11 cellular contexts compared by ENCODE assay signal in genomic region chr1:223727541-223727940, GRCh38. TPM values are rescaled to one million over a fixed set of nuclear protein-coding genes. Genes with fewer than 3 reads are reported as not detected.
A peak's percentile ranks its signal among the peaks of the same experiment; 100 is the strongest.
DNase-seq lines count a peak whose midpoint lies in the region; ATAC-seq and TF ChIP-seq lines count a peak whose summit lies in the region.
"Had no signal": no experiment of that assay in that cellular context is flagged by ENCODE, and none has a peak within 500 bp of the region (broad histone marks: within the 10 kb centered on the region; RNA-seq: fewer than 3 reads in every experiment).

No MANE protein-coding gene starts in this region.

- H3K4me1 Mint-ChIP-seq in GM23338: peaks cover 51% of the 10 kb centered on the region
- H3K4me1 Mint-ChIP-seq in activated T-helper 2 cell treated with anti-CD3 and anti-CD28 coated beads, Interferon-gamma antibody, Interleukin-2, Interleukin-4, amounts not matched to agents 10 μg/mL and 5 μg/mL and 100 μg/mL, durations not matched to agents 14 hours and 24 hours and 36 hours (ENCODE audit: low read depth): peaks cover 62% of the 10 kb centered on the region

- H3F3A ChIP-seq in GM23338 (replicated peaks; ENCODE audit: low read depth): no peaks in the 10 kb centered on the region
- peaks cover 44% of the 10 kb centered on the region for H3F3A ChIP-seq in smooth muscle cell (ENCODE audit: low read depth)

- H3K9ac ChIP-seq in smooth muscle cell (ENCODE audit: low read depth): peak overlapping the region; percentile 77

- H3K36me3 Mint-ChIP-seq in GM23338 (ENCODE audit: low read depth): peaks cover 19% of the 10 kb centered on the region
- H3K36me3 Mint-ChIP-seq in activated T-helper 2 cell treated with anti-CD3 and anti-CD28 coated beads, Interferon-gamma antibody, Interleukin-2, Interleukin-4, amounts not matched to agents 10 μg/mL and 5 μg/mL and 100 μg/mL, durations not matched to agents 14 hours and 24 hours and 36 hours (ENCODE audit: low read depth): peaks cover 74% of the 10 kb centered on the region

- no peak overlapping the region for H2AFZ ChIP-seq in GM23338
- H2AFZ ChIP-seq in smooth muscle cell (ENCODE audit: low read depth): no peak overlapping the region

- no peak overlapping the region for H3K4me3 ChIP-seq in GM23338
- H3K4me3 ChIP-seq in right cardiac atrium (ENCODE audit: low read length): no peak overlapping the region
- H3K4me3 ChIP-seq in smooth muscle cell: no peak overlapping the region
- H3K4me3 ChIP-seq in SJCRH30: no peak overlapping the region

- intact Hi-C loops in activated T-helper 2 cell treated with anti-CD3 and anti-CD28 coated beads, Interferon-gamma antibody, Interleukin-2, Interleukin-4, amounts not matched to agents 10 μg/mL and 5 μg/mL and 100 μg/mL, durations not matched to agents 14 hours and 24 hours and 36 hours (cut with micrococcal nuclease): loop anchor here (2.0 kb wide), 2 partner anchors 15 to 21 kb away; partner anchors contain the start of gene CAPN2
- intact Hi-C loops in right cardiac atrium (cut with DNase I): no loop called here

- TF ChIP-seq CTCF in GM23338 (conservative IDR thresholded peaks at IDR 0.05; ENCODE audit: low read depth in 2 of 2): no peak
- TF ChIP-seq CTCF in smooth muscle cell (IDR thresholded peaks at IDR 0.05; ENCODE audit: borderline replicate concordance, insufficient read depth, poor library complexity, severe bottlenecking): no peak

- DNase-seq in GM23338 (ENCODE audit: low spot score) (no peak), right cardiac atrium (no peak), smooth muscle cell (lab: John Stamatoyannopoulos, UW; ENCODE audit: unreplicated experiment) (no peak), SJCRH30 (no peak), ureter (ENCODE audit: low spot score) (no peak), MV-4-11 (lab: John Stamatoyannopoulos, UW) (no peak)
- no peak for DNase-seq in activated T-helper 2 cell treated with anti-CD3 and anti-CD28 coated beads, Interferon-gamma antibody, Interleukin-2, Interleukin-4, amounts not matched to agents 10 μg/mL and 5 μg/mL and 100 μg/mL, durations not matched to agents 14 hours and 24 hours and 36 hours (ENCODE audit: low spot score)
- DNase-seq: activated T-cell treated with anti-CD3 and anti-CD28 coated beads, Interleukin-2, amount 50 U/mL, for 1 hour; DND-41; NCI-H2107 had no signal

- ATAC-seq in GM23338 (no peak), right cardiac atrium (no peak), GM19023 (IDR thresholded peaks at IDR 0.05; ENCODE audit: unreplicated experiment) (no peak)

- H3K4me1 ChIP-seq in GM23338 (ENCODE audit: insufficient read depth) (peaks cover 31% of the 10 kb centered on the region), right cardiac atrium (ENCODE audit: control insufficient read depth, insufficient read depth, low read length) (peaks cover 25% of the 10 kb centered on the region), smooth muscle cell (ENCODE audit: low read depth) (peaks cover 31% of the 10 kb centered on the region), SJCRH30 (peaks cover 46% of the 10 kb centered on the region)

- H3K27ac ChIP-seq in GM23338 (ENCODE audit: low read depth) (no peak overlapping the region), right cardiac atrium (ENCODE audit: low read length) (peak overlapping the region; percentile 2), smooth muscle cell (ENCODE audit: low read depth) (peak overlapping the region; percentile 97), SJCRH30 (no peak overlapping the region; the same call in 1 of the 2 replicates)

- H3K27ac Mint-ChIP-seq in GM23338: no peak overlapping the region
- H3K27ac Mint-ChIP-seq in activated T-helper 2 cell treated with anti-CD3 and anti-CD28 coated beads, Interferon-gamma antibody, Interleukin-2, Interleukin-4, amounts not matched to agents 10 μg/mL and 5 μg/mL and 100 μg/mL, durations not matched to agents 14 hours and 24 hours and 36 hours: peak overlapping the region; percentile 97

- no peak overlapping the region for H3K4me3 Mint-ChIP-seq in GM23338
- no peak overlapping the region for H3K4me3 Mint-ChIP-seq in activated T-helper 2 cell treated with anti-CD3 and anti-CD28 coated beads, Interferon-gamma antibody, Interleukin-2, Interleukin-4, amounts not matched to agents 10 μg/mL and 5 μg/mL and 100 μg/mL, durations not matched to agents 14 hours and 24 hours and 36 hours (ENCODE audit: low read depth)

- no peaks in the 10 kb centered on the region for H3K9me3 ChIP-seq in right cardiac atrium (ENCODE audit: control insufficient read depth, low read length)
- H3K9me3 ChIP-seq in smooth muscle cell (replicated peaks; ENCODE audit: low read depth): no peaks in the 10 kb centered on the region
- H3K9me3 ChIP-seq in SJCRH30 (replicated peaks): no peaks in the 10 kb centered on the region

- peaks cover 10% of the 10 kb centered on the region for H3K9me2 ChIP-seq in GM23338 (ENCODE audit: insufficient read depth)

- H4K20me1 ChIP-seq in GM23338 (replicated peaks; ENCODE audit: insufficient read depth) (no peaks in the 10 kb centered on the region; the same call in 1 of the 2 replicates), smooth muscle cell (ENCODE audit: low read depth) (peaks cover 12% of the 10 kb centered on the region)

- H3K9me3 Mint-ChIP-seq in GM23338: no peaks in the 10 kb centered on the region; the same call in 2 of the 3 replicates
- no peaks in the 10 kb centered on the region for H3K9me3 Mint-ChIP-seq in activated T-helper 2 cell treated with anti-CD3 and anti-CD28 coated beads, Interferon-gamma antibody, Interleukin-2, Interleukin-4, amounts not matched to agents 10 μg/mL and 5 μg/mL and 100 μg/mL, durations not matched to agents 14 hours and 24 hours and 36 hours

- H3K27me3 ChIP-seq in GM23338 (ENCODE audit: insufficient read depth) (peaks cover 72% of the 10 kb centered on the region), right cardiac atrium (ENCODE audit: control insufficient read depth, insufficient read depth) (no peaks in the 10 kb centered on the region), smooth muscle cell (ENCODE audit: low read depth) (no peaks in the 10 kb centered on the region), SJCRH30 (no peaks in the 10 kb centered on the region)

- H3K4me2 ChIP-seq in GM23338 (peak overlapping the region; percentile 68), smooth muscle cell (peak overlapping the region; percentile 80)

- H3K36me3 ChIP-seq in GM23338 (ENCODE audit: insufficient read depth) (no peaks in the 10 kb centered on the region), smooth muscle cell (ENCODE audit: low read depth) (no peaks in the 10 kb centered on the region), SJCRH30 (peaks cover 37% of the 10 kb centered on the region)

- WGBS in right cardiac atrium: 86% methylated on average over 4 of the region's 4 CpGs
- 26% methylated on average over 4 of the region's 4 CpGs for WGBS in smooth muscle cell (ENCODE audit: low lambda C conversion rate)

- no peaks in the 10 kb centered on the region for H3K79me2 ChIP-seq in GM23338 (replicated peaks; ENCODE audit: insufficient read depth)
- peaks cover 68% of the 10 kb centered on the region for H3K79me2 ChIP-seq in smooth muscle cell (ENCODE audit: low read depth)

- peaks cover 58% of the 10 kb centered on the region for H3K27me3 Mint-ChIP-seq in GM23338 (ENCODE audit: insufficient read depth, low read depth, poor library complexity)
- no peaks in the 10 kb centered on the region for H3K27me3 Mint-ChIP-seq in activated T-helper 2 cell treated with anti-CD3 and anti-CD28 coated beads, Interferon-gamma antibody, Interleukin-2, Interleukin-4, amounts not matched to agents 10 μg/mL and 5 μg/mL and 100 μg/mL, durations not matched to agents 14 hours and 24 hours and 36 hours (ENCODE audit: low read depth)

TF ChIP-seq in GM23338, 12 proteins besides CTCF, POLR2A, EP300 and RAD21 (continues in another document):
- TF ChIP-seq ZNF331 (CRISPR knock-in tag; IDR thresholded peaks at IDR 0.05; ENCODE audit: low read depth) (no peak), EZH2 (IDR thresholded peaks at IDR 0.05; ENCODE audit: low read depth, unreplicated experiment) (no peak)

RNA-seq across cellular contexts. Expression of gene CAPN2, which starts 15.2 kb away (rescaled TPM):
- 17.5 and 17.8 TPM in 2 replicates for total RNA-seq in GM23338 (2014; rRNA removed; shearing (Covaris generic))
- polyA plus RNA-seq in GM23338 (2016; fragmentation: Nextera tagmentation; extraction: Ambion mirVana) (8.4 and 8.8 TPM in 2 replicates), right cardiac atrium (52.7 TPM), smooth muscle cell (182 and 210 TPM in 2 replicates)
- total RNA-seq in activated T-helper 2 cell treated with anti-CD3 and anti-CD28 coated beads, Interferon-gamma antibody, Interleukin-2, Interleukin-4, amounts not matched to agents 10 μg/mL and 5 μg/mL and 100 μg/mL, durations not matched to agents 14 hours and 24 hours and 36 hours: 91.3 and 93.5 TPM in 2 replicates
- total RNA-seq in right cardiac atrium (10 to 100 TPM; 58.6 to 91.6 (median 73.2) TPM), smooth muscle cell (213 and 229 TPM in 2 replicates), ureter (151 TPM)
- 163 and 172 TPM in 2 replicates for total RNA-seq in SJCRH30 (2014; rRNA removed; shearing (Covaris generic))

Comparison
In these comparisons a context has a peak if more than half of its experiments do, and no peak if none do; other contexts are left out.
1. H3K27ac ChIP-seq: peak in right cardiac atrium (single experiment) and smooth muscle cell (single experiment); none in GM23338 (single experiment) and SJCRH30 (single experiment).